18 cellular contexts compared by ENCODE assay signal in the genomic region with DNA sequence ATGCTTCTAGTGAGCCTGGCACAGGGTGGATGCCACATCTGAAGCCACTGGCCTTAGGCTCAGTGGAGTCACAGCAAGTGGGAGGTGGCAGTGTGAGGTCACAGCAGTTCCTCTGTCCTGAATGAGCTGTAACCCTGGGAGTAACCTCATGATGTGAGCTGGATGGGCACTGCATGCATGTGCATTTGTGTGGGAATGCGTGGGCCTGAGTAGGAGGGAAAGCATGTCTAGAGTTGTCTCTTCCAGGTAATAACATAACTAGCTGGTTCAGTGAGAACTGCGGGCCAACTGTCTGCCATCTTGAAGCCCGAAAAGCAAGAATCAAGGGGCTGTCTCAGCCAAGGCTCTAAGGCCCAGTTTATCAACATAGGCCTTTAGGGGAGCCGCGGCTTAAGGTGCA. TPM values are rescaled to one million over a fixed set of nuclear protein-coding genes. Genes with fewer than 3 reads are reported as not detected.
A peak's percentile ranks its signal among the peaks of the same experiment; 100 is the strongest.
DNase-seq lines count a peak whose midpoint lies in the region; ATAC-seq, FAIRE-seq and TF ChIP-seq lines count a peak whose summit lies in the region.
"Had no signal": no experiment of that assay in that cellular context is flagged by ENCODE, and none has a peak within 500 bp of the region (broad histone marks: within the 10 kb centered on the region; RNA-seq: fewer than 3 reads in every experiment).

No MANE protein-coding gene starts in this region.

- intact Hi-C loops in posterior cingulate gyrus (cut with DNase I): no loop called here

- H4K5ac ChIP-seq in H1 (ENCODE audit: insufficient read length, low read depth, low read length): no peak overlapping the region

- H2AFZ ChIP-seq in H1 (ENCODE audit: low read length) (no peak overlapping the region), osteoblast (ENCODE audit: low read length) (no peak overlapping the region)
- H2AFZ ChIP-seq: GM23248 had no signal

- CTCF ChIA-PET in HEK293 (lab: Yijun Ruan, JAX) (interaction anchor here (1.1 to 1.3 kb wide), 2 partner anchors 19 to 163 kb away, joined by 3 to 4 read pairs; no protein-coding TSS in a partner anchor), H1 (lab: Charles Lee; ENCODE audit: partially characterized antibody) (interaction anchor here (0.5 to 2.3 kb wide), 11 partner anchors 9 to 379 kb away, joined by 3 to 9 read pairs (median 3); no protein-coding TSS in a partner anchor)

- no peak overlapping the region for H3K4me2 ChIP-seq in H1 (ENCODE audit: insufficient read depth in 1 of 2, low read depth in 2 of 2, low read length in 2 of 2)
- H3K4me2 ChIP-seq in osteoblast (ENCODE audit: insufficient read depth, low read length): no peak overlapping the region

- H3K9me3 ChIP-seq in HEK293 (ENCODE audit: control insufficient read depth, insufficient read depth, low read depth, low read length) (no peaks in the 10 kb centered on the region), H1 (ENCODE audit: insufficient read depth in 2 of 2, low read depth in 1 of 2, low read length in 1 of 2) (no peaks in the 10 kb centered on the region), osteoblast (ENCODE audit: low read depth, low read length) (no peaks in the 10 kb centered on the region)
- H3K9me3 ChIP-seq: HAP-1 had no signal

- POLR2A ChIA-PET in HEK293 (lab: Yijun Ruan, JAX): no interaction called here
- POLR2A ChIA-PET in H1 (lab: Charles Lee; ENCODE audit: partially characterized antibody): interaction anchor here (0.6 to 1.9 kb wide), 3 partner anchors 14 to 100 kb away, joined by 3 to 6 read pairs (median 3); a partner anchor contains a TSS

- H3K23ac ChIP-seq in H1 (ENCODE audit: insufficient read length): no peak overlapping the region

- H4K91ac ChIP-seq in H1 (replicated peaks; ENCODE audit: insufficient read length, low read length): no peak overlapping the region

- 93% methylated on average over 5 of the region's 5 CpGs; no CpG with 5 or more reads in 1 of the 2 experiments for WGBS in H1 (ENCODE audit: extremely low coverage in 1 of 2, insufficient coverage in 1 of 2, insufficient read length in 1 of 2, insufficient replicate concordance in 2 of 2, low coverage in 1 of 2, low lambda C conversion rate in 2 of 2, missing lambda C conversion rate in 1 of 2), 2 experiments

- no peak overlapping the region for H3K18ac ChIP-seq in H1 (ENCODE audit: extremely low read depth, low read length)

- no peak overlapping the region for H4K8ac ChIP-seq in H1 (ENCODE audit: extremely low read depth, insufficient read depth, low read length)

- no peaks in the 10 kb centered on the region for H3K79me1 ChIP-seq in H1 (ENCODE audit: low read depth, low read length)

- no peak overlapping the region for H3K14ac ChIP-seq in H1 (ENCODE audit: insufficient read length)

- TF ChIP-seq EP300 in H1 (IDR thresholded peaks at IDR 0.05; ENCODE audit: borderline replicate concordance in 1 of 2, low read depth in 2 of 2, low read length in 2 of 2): no peak

- H3K23me2 ChIP-seq in H1 (ENCODE audit: low read depth, low read length): no peaks in the 10 kb centered on the region

- 0 out of 2 replicates have a peak overlapping the region, but pooled peaks have one; percentile 35 for H2BK12ac ChIP-seq in H1 (ENCODE audit: low read depth, low read length)

- H3K56ac ChIP-seq in H1 (replicated peaks; ENCODE audit: insufficient read length, low read depth, low read length): no peak overlapping the region

- no peak overlapping the region for H3K4ac ChIP-seq in H1 (replicated peaks; ENCODE audit: insufficient read length, low read depth, low read length)

- TF ChIP-seq CTCF in HEK293 (tag by site-specific recombination; IDR thresholded peaks at IDR 0.05): no peak
- no peak for TF ChIP-seq CTCF in H1 (IDR thresholded peaks at IDR 0.05; ENCODE audit: control extremely low read depth in 1 of 3, insufficient read depth in 1 of 3, low read depth in 1 of 3, low read length in 3 of 3)
- TF ChIP-seq CTCF in osteoblast (IDR thresholded peaks at IDR 0.05; ENCODE audit: extremely low read depth, low read depth, low read length): no peak

- no peaks in the 10 kb centered on the region for H3K79me2 ChIP-seq in H1 (ENCODE audit: control insufficient read depth in 1 of 2, insufficient read depth in 2 of 2, low read length in 2 of 2)
- H3K79me2 ChIP-seq in osteoblast (ENCODE audit: insufficient read depth, low read length): no peaks in the 10 kb centered on the region

- ATAC-seq in GM21423 (IDR thresholded peaks at IDR 0.05; ENCODE audit: unreplicated experiment): no peak

- no peak overlapping the region for H2BK120ac ChIP-seq in H1 (replicated peaks; ENCODE audit: low read depth, low read length)

- H3K27ac ChIP-seq in HEK293 (ENCODE audit: extremely low read depth, low read depth, low read length) (no peak overlapping the region), H1 (ENCODE audit: low read depth, low read length) (no peak overlapping the region), osteoblast (ENCODE audit: low read depth, low read length) (no peak overlapping the region)
- H3K27ac ChIP-seq: GM23248 had no signal

- H4K20me1 ChIP-seq in H1 (replicated peaks in 1 of 2; ENCODE audit: control insufficient read depth in 1 of 2, insufficient read depth in 2 of 2, low read length in 2 of 2) (no peaks in the 10 kb centered on the region), osteoblast (ENCODE audit: insufficient read depth, low read length) (no peaks in the 10 kb centered on the region)

- peak overlapping the region; percentile 4; the same call in 1 of the 2 replicates for H2BK20ac ChIP-seq in H1 (ENCODE audit: low read length)

- no peak for FAIRE-seq in H1 (lab: Jason Lieb, UNC)
- FAIRE-seq: GM12891, H54 had no signal

- no peak for TF ChIP-seq POLR2A in H1 (IDR thresholded peaks at IDR 0.05; ENCODE audit: control extremely low read depth in 1 of 2, low read depth in 2 of 2, low read length in 2 of 2)

- H3K27me3 ChIP-seq in H1 (replicated peaks in 1 of 4; ENCODE audit: control insufficient read depth in 3 of 4, extremely low read depth in 1 of 4, insufficient read depth in 3 of 4, low read length in 3 of 4) (no peaks in the 10 kb centered on the region), osteoblast (ENCODE audit: insufficient read depth, low read length) (no peaks in the 10 kb centered on the region)

- no peak overlapping the region for H2AK5ac ChIP-seq in H1 (ENCODE audit: low read depth, low read length)

- H3K4me3 ChIP-seq in HEK293 (ENCODE audit: low read depth, low read length) (no peak overlapping the region), H1 (ENCODE audit: extremely low read depth in 1 of 4, insufficient read depth in 2 of 4, low read depth in 3 of 4, low read length in 4 of 4) (no peak overlapping the region), osteoblast (ENCODE audit: insufficient read depth, low read length) (no peak overlapping the region)
- H3K4me3 ChIP-seq: GM23248, HAP-1 had no signal

- DNase-seq in H1 (ENCODE audit: low read depth in 1 of 2, low spot score in 2 of 2): no peak
- peak; percentile 23 for DNase-seq in osteoblast (ENCODE audit: insufficient read length, low spot score, missing footprints)
- DNase-seq in posterior cingulate gyrus: no peak
- no peak for DNase-seq in NCI-H748 (lab: John Stamatoyannopoulos, UW; ENCODE audit: unreplicated experiment)
- DNase-seq in activated CD4-positive, alpha-beta T cell treated with anti-CD3 and anti-CD28 coated beads for 4 hours: no peak
- DNase-seq: C1 segment of cervical spinal cord; Calu3; CD4-positive, alpha-beta memory T cell; COR-L47; DMS53; DMS79 treated with DMSO at 0.1 percent for 48 hours; GF-D8; GM23248 had no signal

- no peak overlapping the region for H3K9ac ChIP-seq in H1 (replicated peaks in 1 of 4; ENCODE audit: extremely low read depth in 1 of 4, low read depth in 3 of 4, low read length in 3 of 4)
- H3K9ac ChIP-seq: GM23248 had no signal

- H3K36me3 ChIP-seq in HEK293 (ENCODE audit: control insufficient read depth in 2 of 2, insufficient read depth in 1 of 2, low read length in 2 of 2) (no peaks in the 10 kb centered on the region), H1 (ENCODE audit: control insufficient read depth in 2 of 4, insufficient read depth in 4 of 4, low read length in 3 of 4) (no peaks in the 10 kb centered on the region), osteoblast (ENCODE audit: insufficient read depth, low read length) (no peaks in the 10 kb centered on the region)
- H3K36me3 ChIP-seq: HAP-1 had no signal

- H3K4me1 ChIP-seq in HEK293 (ENCODE audit: control insufficient read depth, insufficient read depth, low read length): peaks cover 2% of the 10 kb centered on the region; the same call in 1 of the 2 replicates
- H3K4me1 ChIP-seq in H1 (replicated peaks in 1 of 4; ENCODE audit: control insufficient read depth in 3 of 4, insufficient read depth in 4 of 4, low read length in 3 of 4): peaks cover 0 to 6% (median 0%) of the 10 kb centered on the region in 4 experiments; a peak in 1 of 7 replicates
- H3K4me1 ChIP-seq in osteoblast (ENCODE audit: insufficient read depth, low read length): no peaks in the 10 kb centered on the region

- no peak for TF ChIP-seq RAD21 in H1 (IDR thresholded peaks at IDR 0.05 in 1 of 2, conservative IDR thresholded peaks at IDR 0.05 in 1 of 2; ENCODE audit: low read depth in 2 of 2, low read length in 2 of 2)

- no peak overlapping the region for H2BK5ac ChIP-seq in H1 (ENCODE audit: low read depth, low read length)

- H2BK15ac ChIP-seq in H1 (ENCODE audit: low read length): no peak overlapping the region

TF ChIP-seq in HEK293, 187 proteins besides CTCF, POLR2A, EP300 and RAD21 (continues in another document):
- TF ChIP-seq SCRT2 (tag by site-specific recombination; IDR thresholded peaks at IDR 0.05) (no peak), ZNF621 (tag by site-specific recombination; IDR thresholded peaks at IDR 0.05) (no peak)

TF ChIP-seq in H1, 55 proteins besides CTCF, POLR2A, EP300 and RAD21:
- TF ChIP-seq ZNF274 (IDR thresholded peaks at IDR 0.05; ENCODE audit: borderline replicate concordance, extremely low read depth, low read length): no peak
- no peak for TF ChIP-seq RXRA (IDR thresholded peaks at IDR 0.05; ENCODE audit: insufficient read depth, low read depth, low read length)

RNA-seq across cellular contexts. Expression of a gene that starts 27.1 kb away (rescaled TPM):
- total RNA-seq in H1 (2021; fragmentation: NEBNext Ultra II Directional; extraction: Animal tissue kit (Norgen Biotek cat#: 25700)): 11.5 and 13.0 TPM in 2 replicates
- 8.8 and 11.5 TPM in 2 replicates for polyA plus RNA-seq in H1 (2011; rRNA removed)
- polyA plus RNA-seq in H1 (2011; cell fraction: cytosol; rRNA removed): 6.6 TPM
- 8.3 TPM for polyA plus RNA-seq in H1 (2011; cell fraction: nucleus; rRNA removed)
- polyA plus RNA-seq in H1 (2012, experiment 1 of 2): 5.1 to 7.7 TPM (median 5.6 TPM) in 4 replicates
- polyA plus RNA-seq in H1 (2012, experiment 2 of 2): 5.3 TPM
- polyA plus RNA-seq in H1 (2013, experiment 1 of 2): 3.1 TPM
- polyA plus RNA-seq in H1 (2013, experiment 2 of 2): 2.6 TPM
- 7.1 and 14.7 TPM in 2 replicates for polyA minus RNA-seq in H1 (2011; rRNA and poly(A)+ RNA removed)
- 5.4 TPM for polyA minus RNA-seq in H1 (2011; cell fraction: cytosol; rRNA and poly(A)+ RNA removed)
- 5.6 TPM for polyA minus RNA-seq in H1 (2011; cell fraction: nucleus; rRNA and poly(A)+ RNA removed)
- under 0.01 TPM in 1 of 2 replicates, not detected in the other for total RNA-seq in osteoblast
- total RNA-seq: CD4-positive, alpha-beta memory T cell; GM23248 had no signal
- polyA plus RNA-seq: CD4-positive, alpha-beta memory T cell; GM23248 had no signal

Comparison
In these comparisons a context has a peak if more than half of its experiments do, and no peak if none do; other contexts are left out.
1. RNA of a gene that starts 27.1 kb away (total RNA-seq): 11.5 to 13.0 TPM in H1; under 0.01 TPM in osteoblast; every median in the first group is over 10 times any median in the second.